ENCODE assay signal across 15 cellular contexts in the genomic region with DNA sequence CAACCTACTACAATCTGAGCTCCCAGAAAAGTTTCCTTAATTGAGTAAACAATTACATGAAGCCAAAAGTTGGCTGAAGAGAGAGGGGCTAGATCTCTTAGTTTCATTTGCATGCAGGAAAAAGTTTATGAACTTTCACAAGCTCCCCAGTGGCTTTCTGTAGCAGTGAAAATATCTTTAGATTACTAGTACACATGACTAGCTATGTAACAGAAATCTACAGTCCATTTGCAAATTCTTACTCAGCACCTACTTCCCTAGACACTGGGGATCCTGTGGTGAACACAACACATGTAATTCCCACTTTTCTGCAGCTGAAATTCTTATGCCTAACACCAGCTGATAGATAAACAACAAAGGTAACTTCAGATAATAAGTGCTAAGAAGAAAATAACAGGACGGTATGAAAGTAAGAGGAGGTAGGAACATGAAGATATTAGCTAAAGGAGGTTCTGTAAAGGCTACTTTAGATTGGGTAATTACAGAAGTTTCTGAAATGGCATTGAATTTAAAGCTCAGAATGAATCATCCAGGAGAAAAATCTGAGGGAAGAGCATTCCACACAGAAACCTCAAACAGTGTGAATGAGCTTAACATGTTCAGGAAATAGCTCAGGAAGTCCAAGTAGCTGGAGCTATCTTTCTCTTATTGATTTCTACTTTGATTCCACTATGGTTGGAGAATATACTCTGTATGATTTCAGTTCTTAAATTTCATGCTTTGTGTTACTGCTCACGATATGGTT.
DNase-seq lines count a peak whose midpoint lies in the region; ATAC-seq and TF ChIP-seq lines count a peak whose summit lies in the region.
"Had no signal": no experiment of that assay in that cellular context is flagged by ENCODE, and none has a peak within 500 bp of the region (broad histone marks: within the 10 kb centered on the region; RNA-seq: fewer than 3 reads in every experiment).

No MANE protein-coding gene starts in this region.

- in situ Hi-C loops in astrocyte of the cerebellum (cut with HindIII; ENCODE audit: low sequenced_read_pairs), result loop anchor here (5.0 kb wide), 1 partner anchor 68 kb away; no protein-coding TSS in a partner anchor

- H3K36me3 Mint-ChIP-seq in stimulated activated effector memory CD8-positive, alpha-beta T cell treated with anti-CD3 and anti-CD28 coated beads, Interleukin-12 subunit alpha, Interleukin-12 subunit beta, amount 100 ng/mL, for 72 hours, result no peaks in the 10 kb centered on the region

- peaks cover 45% of the 10 kb centered on the region for H3K79me2 ChIP-seq in hepatocyte

- H3K36me3 ChIP-seq in hepatocyte (replicated peaks; ENCODE audit: insufficient read depth, low read depth), result no peaks in the 10 kb centered on the region
- H3K36me3 ChIP-seq: BE2C, right lobe of liver, tibial artery had no signal

- H3K9me3 ChIP-seq in hepatocyte (ENCODE audit: low read depth), result no peaks in the 10 kb centered on the region
- H3K9me3 ChIP-seq: BE2C, right lobe of liver, tibial artery had no signal

- no peak overlapping the region for H3K4me2 ChIP-seq in hepatocyte

- H3K4me3 Mint-ChIP-seq in stimulated activated effector memory CD8-positive, alpha-beta T cell treated with anti-CD3 and anti-CD28 coated beads, Interleukin-12 subunit alpha, Interleukin-12 subunit beta, amount 100 ng/mL, for 72 hours, result no peak overlapping the region
- H3K4me3 Mint-ChIP-seq: activated CD4-positive, alpha-beta T cell treated with anti-CD3 and anti-CD28 coated beads for 36 hours had no signal

- peak; percentile 39 for ATAC-seq in HG03039 (IDR thresholded peaks at IDR 0.05; ENCODE audit: unreplicated experiment)
- no peak for ATAC-seq in stimulated activated effector memory CD8-positive, alpha-beta T cell treated with anti-CD3 and anti-CD28 coated beads, Interleukin-12 subunit alpha, Interleukin-12 subunit beta, amount 100 ng/mL, for 72 hours
- ATAC-seq: activated CD4-positive, alpha-beta T cell treated with anti-CD3 and anti-CD28 coated beads for 36 hours had no signal

- H3K4me1 ChIP-seq in hepatocyte (ENCODE audit: insufficient read depth), result peaks cover 13% of the 10 kb centered on the region

- H3K4me3 ChIP-seq in astrocyte of the cerebellum (ENCODE audit: low read depth, low read length) (no peak overlapping the region), hepatocyte (no peak overlapping the region), lower leg skin (ENCODE audit: low read depth, poor library complexity, severe bottlenecking) (no peak overlapping the region)
- H3K4me3 ChIP-seq: right lobe of liver, tibial artery had no signal

- H3K27ac ChIP-seq in hepatocyte, result peak overlapping the region; percentile 30
- H3K27ac ChIP-seq: tibial artery had no signal

- no peaks in the 10 kb centered on the region for H3K9me2 ChIP-seq in hepatocyte (replicated peaks; ENCODE audit: insufficient read depth)

- no peak overlapping the region for H2AFZ ChIP-seq in hepatocyte

- DNase-seq in AG08395 (ENCODE audit: low spot score) (peak; percentile 56), astrocyte of the cerebellum (ENCODE audit: low read depth) (peak; percentile 68), hepatocyte (ENCODE audit: low spot score) (no peak), lower leg skin (ENCODE audit: low spot score in 2 of 2) (no peak), NCI-H2029 treated with DMSO at 0.1 percent for 48 hours (lab: John Stamatoyannopoulos, UW) (no peak), T-helper 2 cell (no peak)
- no peak for DNase-seq in stimulated activated effector memory CD8-positive, alpha-beta T cell treated with anti-CD3 and anti-CD28 coated beads, Interleukin-12 subunit alpha, Interleukin-12 subunit beta, amount 100 ng/mL, for 72 hours (ENCODE audit: low spot score in 2 of 2)
- DNase-seq: activated CD4-positive, alpha-beta T cell treated with anti-CD3 and anti-CD28 coated beads for 36 hours; BE2C; MV-4-11; NCI-H748 treated with DMSO at 0.1 percent for 48 hours; right lobe of liver; tibial artery had no signal

- H3K27ac Mint-ChIP-seq in stimulated activated effector memory CD8-positive, alpha-beta T cell treated with anti-CD3 and anti-CD28 coated beads, Interleukin-12 subunit alpha, Interleukin-12 subunit beta, amount 100 ng/mL, for 72 hours, result no peak overlapping the region
- H3K27ac Mint-ChIP-seq: activated CD4-positive, alpha-beta T cell treated with anti-CD3 and anti-CD28 coated beads for 36 hours; activated T-helper 2 cell treated with anti-CD3 and anti-CD28 coated beads, Interferon-gamma antibody, Interleukin-2, Interleukin-4, amounts not matched to agents 10 μg/mL and 5 μg/mL and 100 μg/mL, durations not matched to agents 14 hours and 24 hours and 36 hours had no signal

- no peak for TF ChIP-seq POLR2A in lower leg skin (IDR thresholded peaks at IDR 0.05)

- H3K9me3 Mint-ChIP-seq in stimulated activated effector memory CD8-positive, alpha-beta T cell treated with anti-CD3 and anti-CD28 coated beads, Interleukin-12 subunit alpha, Interleukin-12 subunit beta, amount 100 ng/mL, for 72 hours, result peaks cover 11% of the 10 kb centered on the region
- H3K9me3 Mint-ChIP-seq: activated T-helper 2 cell treated with anti-CD3 and anti-CD28 coated beads, Interferon-gamma antibody, Interleukin-2, Interleukin-4, amounts not matched to agents 10 μg/mL and 5 μg/mL and 100 μg/mL, durations not matched to agents 14 hours and 24 hours and 36 hours had no signal

- TF ChIP-seq CTCF in astrocyte of the cerebellum (IDR thresholded peaks at IDR 0.05; ENCODE audit: low read depth, low read length, missing control alignments) (no peak), hepatocyte (IDR thresholded peaks at IDR 0.05; ENCODE audit: poor library complexity) (no peak), lower leg skin (IDR thresholded peaks at IDR 0.05) (no peak)

- H3K27me3 ChIP-seq in hepatocyte, result no peaks in the 10 kb centered on the region
- H3K27me3 ChIP-seq: BE2C, right lobe of liver, tibial artery had no signal

- WGBS in hepatocyte (ENCODE audit: low lambda C conversion rate, missing lambda C conversion rate), result 56% methylated on average over 2 of the region's 2 CpGs
- WGBS in lower leg skin, 2 donors, result 56 to 71% methylated on average over 2 of the region's 2 CpGs

- H4K20me1 ChIP-seq in hepatocyte (ENCODE audit: insufficient read depth, poor library complexity, severe bottlenecking), result no peaks in the 10 kb centered on the region

- intact Hi-C loops in lower leg skin (cut with DNase I; ENCODE audit: low total_unique reads), result no loop called here

- no peaks in the 10 kb centered on the region for H3K4me1 Mint-ChIP-seq in stimulated activated effector memory CD8-positive, alpha-beta T cell treated with anti-CD3 and anti-CD28 coated beads, Interleukin-12 subunit alpha, Interleukin-12 subunit beta, amount 100 ng/mL, for 72 hours
- H3K4me1 Mint-ChIP-seq: activated CD4-positive, alpha-beta T cell treated with anti-CD3 and anti-CD28 coated beads for 36 hours had no signal

Comparison
In these comparisons a context has a peak if more than half of its experiments do, and no peak if none do; other contexts are left out.
1. DNase-seq: peak in AG08395 (single experiment) and astrocyte of the cerebellum (single experiment); none in hepatocyte (single experiment), lower leg skin (0 of 2), NCI-H2029 treated with DMSO at 0.1 percent for 48 hours (single experiment), stimulated activated effector memory CD8-positive, alpha-beta T cell treated with anti-CD3 and anti-CD28 coated beads, Interleukin-12 subunit alpha, Interleukin-12 subunit beta, amount 100 ng/mL, for 72 hours (0 of 2) and T-helper 2 cell (0 of 5).